Comparison of ENCODE assay signal across 13 cellular contexts in genomic region chr6:107737397-107737793, GRCh38.
DNase-seq lines count a peak whose midpoint lies in the region; ATAC-seq and TF ChIP-seq lines count a peak whose summit lies in the region.
"Had no signal": no experiment of that assay in that cellular context is flagged by ENCODE, and none has a peak within 500 bp of the region (broad histone marks: within the 10 kb centered on the region; RNA-seq: fewer than 3 reads in every experiment).

No MANE protein-coding gene starts in this region.

- no peaks in the 10 kb centered on the region for H4K20me1 ChIP-seq in BLaER1 treated with 17β-estradiol and CSF1 and Interleukin-3, amounts not matched to agents 10 nM and 100 nM

- no peaks in the 10 kb centered on the region for H3K36me3 ChIP-seq in BLaER1 treated with 17β-estradiol and CSF1 and Interleukin-3, amounts not matched to agents 10 nM and 100 nM
- no peaks in the 10 kb centered on the region for H3K36me3 ChIP-seq in CD8-positive, alpha-beta T cell (ENCODE audit: insufficient read depth, low read length)
- no peaks in the 10 kb centered on the region for H3K36me3 ChIP-seq in mucosa of rectum (ENCODE audit: control insufficient read depth in 2 of 2, insufficient read depth in 2 of 2, low read length in 2 of 2)
- H3K36me3 ChIP-seq in left ventricle myocardium inferior, result no peaks in the 10 kb centered on the region

- H3K9me3 Mint-ChIP-seq in CD8-positive, alpha-beta T cell, result peaks cover 4% of the 10 kb centered on the region
- peaks cover 3% of the 10 kb centered on the region for H3K9me3 Mint-ChIP-seq in activated T-helper 1 cell treated with anti-CD3 and anti-CD28 coated beads, Interleukin-12 subunit alpha, Interleukin-12 subunit beta, Interleukin-2, Interleukin-4 antibody, amounts not matched to agents 30 ng/mL and 10 ng/mL and 1 ng/mL, durations not matched to agents 14 hours and 24 hours and 36 hours
- no peaks in the 10 kb centered on the region for H3K9me3 Mint-ChIP-seq in osteocyte (ENCODE audit: unreplicated experiment)

- peak overlapping the region in 10 of 11 experiments; percentile 57 to 94 (median 78); a peak in 18 of 22 replicates for H3K4me2 ChIP-seq in BLaER1 treated with 17β-estradiol and CSF1 and Interleukin-3, amounts not matched to agents 10 nM and 100 nM

- peaks cover 27 to 93% (median 67%) of the 10 kb centered on the region in 10 experiments for H3K4me1 ChIP-seq in BLaER1 treated with 17β-estradiol and CSF1 and Interleukin-3, amounts not matched to agents 10 nM and 100 nM
- peaks cover 98% of the 10 kb centered on the region for H3K4me1 ChIP-seq in CD8-positive, alpha-beta T cell (ENCODE audit: insufficient read depth, low read length)
- H3K4me1 ChIP-seq in mucosa of rectum (ENCODE audit: control insufficient read depth in 2 of 2, insufficient read depth in 2 of 2, low read length in 2 of 2) (peaks cover 4 to 5% of the 10 kb centered on the region in 2 donors), left ventricle myocardium inferior (no peaks in the 10 kb centered on the region)

- H3K27ac ChIP-seq in BLaER1 treated with 17β-estradiol and CSF1 and Interleukin-3, amounts not matched to agents 10 nM and 100 nM, result peak overlapping the region in 2 of 11 experiments; percentile 7 to 21; a peak in 1 of 22 replicates
- peak overlapping the region; percentile 41 for H3K27ac ChIP-seq in CD8-positive, alpha-beta T cell (ENCODE audit: low read depth, low read length)
- H3K27ac ChIP-seq in mucosa of rectum (ENCODE audit: low read depth in 2 of 2, low read length in 2 of 2) (peak overlapping the region; percentile 5 to 49), left ventricle myocardium inferior (replicated peaks) (no peak overlapping the region)

- peak overlapping the region in 2 of 10 experiments; percentile 35 to 47; a peak in 2 of 20 replicates for H3K4me3 ChIP-seq in BLaER1 treated with 17β-estradiol and CSF1 and Interleukin-3, amounts not matched to agents 10 nM and 100 nM
- peak overlapping the region; percentile 32 for H3K4me3 ChIP-seq in CD8-positive, alpha-beta T cell (ENCODE audit: low read depth, low read length)
- H3K4me3 ChIP-seq in mucosa of rectum (ENCODE audit: low read length in 2 of 2) (no peak overlapping the region), left ventricle myocardium inferior (no peak overlapping the region)

- 0 out of 22 replicates have a peak, but pooled peaks cover 0 to 1% (median 0%) of the 10 kb centered on the region in 11 experiments for H3K27me3 ChIP-seq in BLaER1 treated with 17β-estradiol and CSF1 and Interleukin-3, amounts not matched to agents 10 nM and 100 nM
- no peaks in the 10 kb centered on the region for H3K27me3 ChIP-seq in CD8-positive, alpha-beta T cell (ENCODE audit: insufficient read depth, low read length)
- H3K27me3 ChIP-seq in mucosa of rectum (ENCODE audit: control insufficient read depth in 2 of 2, insufficient read depth in 2 of 2, low read length in 2 of 2) (no peaks in the 10 kb centered on the region), left ventricle myocardium inferior (ENCODE audit: low read depth) (peaks cover 72% of the 10 kb centered on the region)

- peak overlapping the region; percentile 95 for H3K27ac Mint-ChIP-seq in CD8-positive, alpha-beta T cell
- peak overlapping the region; percentile 70 for H3K27ac Mint-ChIP-seq in activated T-helper 1 cell treated with anti-CD3 and anti-CD28 coated beads, Interleukin-12 subunit alpha, Interleukin-12 subunit beta, Interleukin-2, Interleukin-4 antibody, amounts not matched to agents 30 ng/mL and 10 ng/mL and 1 ng/mL, durations not matched to agents 14 hours and 24 hours and 36 hours
- H3K27ac Mint-ChIP-seq in osteocyte (ENCODE audit: unreplicated experiment), result no peak overlapping the region

- no peak for DNase-seq in CD8-positive, alpha-beta T cell
- no peak for DNase-seq in activated T-helper 1 cell treated with anti-CD3 and anti-CD28 coated beads, Interleukin-12 subunit alpha, Interleukin-12 subunit beta, Interleukin-2, Interleukin-4 antibody, amounts not matched to agents 30 ng/mL and 10 ng/mL and 1 ng/mL, durations not matched to agents 14 hours and 24 hours and 36 hours (ENCODE audit: low spot score)
- no peak for DNase-seq in left ventricle myocardium inferior
- DNase-seq in stimulated activated CD4-positive, alpha-beta T cell treated with anti-CD3 and anti-CD28 coated beads, Interleukin-2, amount 100 ng/mL, for 48 hours, result no peak
- no peak for DNase-seq in osteocyte (ENCODE audit: extremely low spot score, unreplicated experiment)
- DNase-seq: activated CD8-positive, alpha-beta memory T cell treated with anti-CD3 and anti-CD28 coated beads, Interleukin-2, amount 50 U/mL, for 4 hours; IMR-90; mammary epithelial cell; MV-4-11; NCI-H2029 treated with DMSO at 0.1 percent for 48 hours; stimulated activated CD4-positive, alpha-beta T cell treated with anti-CD3 and anti-CD28 coated beads, Interleukin-4, amount 100 ng/mL, for 24 hours had no signal

- peaks cover 98% of the 10 kb centered on the region for H3K4me1 Mint-ChIP-seq in CD8-positive, alpha-beta T cell (ENCODE audit: low read depth)
- peaks cover 77% of the 10 kb centered on the region for H3K4me1 Mint-ChIP-seq in activated T-helper 1 cell treated with anti-CD3 and anti-CD28 coated beads, Interleukin-12 subunit alpha, Interleukin-12 subunit beta, Interleukin-2, Interleukin-4 antibody, amounts not matched to agents 30 ng/mL and 10 ng/mL and 1 ng/mL, durations not matched to agents 14 hours and 24 hours and 36 hours (ENCODE audit: low read depth)
- H3K4me1 Mint-ChIP-seq in osteocyte (ENCODE audit: unreplicated experiment), result no peaks in the 10 kb centered on the region

- no peak for TF ChIP-seq CTCF in CD8-positive, alpha-beta T cell (IDR thresholded peaks at IDR 0.05)
- TF ChIP-seq CTCF in left ventricle myocardium inferior (IDR thresholded peaks at IDR 0.05; ENCODE audit: borderline replicate concordance), result no peak
- TF ChIP-seq CTCF in osteocyte (IDR thresholded peaks at IDR 0.05), result no peak

- POLR2A ChIA-PET in CD8-positive, alpha-beta T cell (lab: Charles Lee), result interaction anchor here (1.0 to 6.1 kb wide), 7 partner anchors 10 to 111 kb away, joined by 3 to 83 read pairs (median 4); partner anchors contain the start of gene SCML4

- H3K27me3 Mint-ChIP-seq in CD8-positive, alpha-beta T cell (ENCODE audit: low read depth), result no peaks in the 10 kb centered on the region
- H3K27me3 Mint-ChIP-seq in activated T-helper 1 cell treated with anti-CD3 and anti-CD28 coated beads, Interleukin-12 subunit alpha, Interleukin-12 subunit beta, Interleukin-2, Interleukin-4 antibody, amounts not matched to agents 30 ng/mL and 10 ng/mL and 1 ng/mL, durations not matched to agents 14 hours and 24 hours and 36 hours (ENCODE audit: insufficient read depth), result peaks cover 12% of the 10 kb centered on the region
- H3K27me3 Mint-ChIP-seq in osteocyte (ENCODE audit: unreplicated experiment), result peaks cover 64% of the 10 kb centered on the region

- ATAC-seq in CD8-positive, alpha-beta T cell, result no peak

- CTCF ChIA-PET in CD8-positive, alpha-beta T cell (lab: Charles Lee), result interaction anchor here (1.2 to 16.5 kb wide), 7 partner anchors 9 to 130 kb away, joined by 3 to 246 read pairs (median 6); partner anchors contain the start of gene SCML4

- peak overlapping the region; percentile 72 for H3K4me3 Mint-ChIP-seq in CD8-positive, alpha-beta T cell
- peak overlapping the region; percentile 43 for H3K4me3 Mint-ChIP-seq in activated T-helper 1 cell treated with anti-CD3 and anti-CD28 coated beads, Interleukin-12 subunit alpha, Interleukin-12 subunit beta, Interleukin-2, Interleukin-4 antibody, amounts not matched to agents 30 ng/mL and 10 ng/mL and 1 ng/mL, durations not matched to agents 14 hours and 24 hours and 36 hours
- no peak overlapping the region for H3K4me3 Mint-ChIP-seq in osteocyte (ENCODE audit: unreplicated experiment)

- intact Hi-C loops in CD8-positive, alpha-beta T cell (cut with DNase I, micrococcal nuclease), result loop anchor here (2.0 kb wide), 3 partner anchors 21 to 83 kb away; no protein-coding TSS in a partner anchor
- intact Hi-C loops in activated T-helper 1 cell treated with anti-CD3 and anti-CD28 coated beads, Interleukin-12 subunit alpha, Interleukin-12 subunit beta, Interleukin-2, Interleukin-4 antibody, amounts not matched to agents 30 ng/mL and 10 ng/mL and 1 ng/mL, durations not matched to agents 14 hours and 24 hours and 36 hours (cut with micrococcal nuclease), result loop anchor here (2.0 kb wide), 1 partner anchor 49 kb away; no protein-coding TSS in a partner anchor
- intact Hi-C loops in left ventricle myocardium inferior (cut with micrococcal nuclease), result no loop called here

- 0 out of 22 replicates have a peak overlapping the region, but pooled peaks of 1 of the 11 experiments have one; percentile 32 for H3K9ac ChIP-seq in BLaER1 treated with 17β-estradiol and CSF1 and Interleukin-3, amounts not matched to agents 10 nM and 100 nM
- H3K9ac ChIP-seq in mucosa of rectum (ENCODE audit: low read depth in 1 of 2, low read length in 2 of 2), result no peak overlapping the region

- H3K36me3 Mint-ChIP-seq in CD8-positive, alpha-beta T cell, result peaks cover 50% of the 10 kb centered on the region
- peaks cover 23% of the 10 kb centered on the region for H3K36me3 Mint-ChIP-seq in activated T-helper 1 cell treated with anti-CD3 and anti-CD28 coated beads, Interleukin-12 subunit alpha, Interleukin-12 subunit beta, Interleukin-2, Interleukin-4 antibody, amounts not matched to agents 30 ng/mL and 10 ng/mL and 1 ng/mL, durations not matched to agents 14 hours and 24 hours and 36 hours (ENCODE audit: low read depth)
- H3K36me3 Mint-ChIP-seq in osteocyte (ENCODE audit: unreplicated experiment), result no peaks in the 10 kb centered on the region

- H3K9me3 ChIP-seq in BLaER1 treated with 17β-estradiol and CSF1 and Interleukin-3, amounts not matched to agents 10 nM and 100 nM (replicated peaks in 1 of 11), result no peaks in the 10 kb centered on the region; a peak in 2 of 22 replicates
- H3K9me3 ChIP-seq in CD8-positive, alpha-beta T cell (ENCODE audit: low read length), result no peaks in the 10 kb centered on the region
- H3K9me3 ChIP-seq in mucosa of rectum (ENCODE audit: control insufficient read depth in 2 of 2, low read length in 2 of 2) (no peaks in the 10 kb centered on the region), left ventricle myocardium inferior (replicated peaks) (no peaks in the 10 kb centered on the region)
